In genomic region chr18:74410441-74410992, GRCh38 we compare ENCODE assay signal across 27 cellular contexts. TPM values are rescaled to one million over a fixed set of nuclear protein-coding genes. Genes with fewer than 3 reads are reported as not detected.
"Had no signal": no experiment of that assay in that cellular context is flagged by ENCODE, and none has a peak within 500 bp of the region (broad histone marks: within the 10 kb centered on the region; RNA-seq: fewer than 3 reads in every experiment).

No MANE protein-coding gene starts in this region.

- H3K27ac ChIP-seq: colonic mucosa, esophagus squamous epithelium, gastroesophageal sphincter, left ventricle myocardium inferior, lower lobe of right lung, spleen, thoracic aorta, transverse colon had no signal

- ATAC-seq: gastroesophageal sphincter; lower lobe of right lung; sciatic nerve; stimulated activated memory B cell treated with anti-CD40 and anti-IgM and Interleukin-4, amounts not matched to agents 10 μg/mL and 1 μg/mL and 100 μg/mL, for 72 hours; stimulated activated naive CD8-positive, alpha-beta T cell treated with anti-CD3 and anti-CD28 coated beads, Interleukin-15, amount 100 ng/mL, for 72 hours had no signal

- H3K27ac Mint-ChIP-seq: memory B cell; nephron; stimulated activated memory B cell treated with anti-CD40 and anti-IgM and Interleukin-4, amounts not matched to agents 10 μg/mL and 1 μg/mL and 100 μg/mL, for 72 hours; stimulated activated naive CD8-positive, alpha-beta T cell treated with anti-CD3 and anti-CD28 coated beads, Interleukin-15, amount 100 ng/mL, for 72 hours had no signal

- H3K9me3 Mint-ChIP-seq: memory B cell, nephron had no signal

- H3K27me3 ChIP-seq: colonic mucosa had no signal

- H3K4me1 ChIP-seq: colonic mucosa, esophagus squamous epithelium, gastroesophageal sphincter, left ventricle myocardium inferior, lower lobe of right lung, transverse colon had no signal

- H3K36me3 Mint-ChIP-seq: memory B cell; stimulated activated memory B cell treated with anti-CD40 and anti-IgM and Interleukin-4, amounts not matched to agents 10 μg/mL and 1 μg/mL and 100 μg/mL, for 72 hours had no signal

- H3K4me3 ChIP-seq: colonic mucosa, esophagus squamous epithelium, gastroesophageal sphincter, left ventricle myocardium inferior, lower lobe of right lung, spleen, thoracic aorta, transverse colon had no signal

- H3K36me3 ChIP-seq: colonic mucosa, esophagus squamous epithelium, gastroesophageal sphincter, left ventricle myocardium inferior, lower lobe of right lung, spleen, thoracic aorta, transverse colon had no signal

- H3K27me3 Mint-ChIP-seq: stimulated activated naive CD8-positive, alpha-beta T cell treated with anti-CD3 and anti-CD28 coated beads, Interleukin-15, amount 100 ng/mL, for 72 hours had no signal

- H3K4me3 Mint-ChIP-seq: memory B cell; nephron; stimulated activated memory B cell treated with anti-CD40 and anti-IgM and Interleukin-4, amounts not matched to agents 10 μg/mL and 1 μg/mL and 100 μg/mL, for 72 hours; stimulated activated naive CD8-positive, alpha-beta T cell treated with anti-CD3 and anti-CD28 coated beads, Interleukin-15, amount 100 ng/mL, for 72 hours had no signal

- H3K9me3 ChIP-seq: colonic mucosa, esophagus squamous epithelium, gastroesophageal sphincter, left ventricle myocardium inferior, lower lobe of right lung, spleen, thoracic aorta, transverse colon had no signal

- DNase-seq: colonic mucosa; dermis blood vessel endothelial cell; esophagus squamous epithelium; foreskin fibroblast; glutamatergic neuron; left ventricle myocardium inferior; lower lobe of right lung; midbrain; posterior cingulate gyrus; spleen; stimulated activated CD4-positive, alpha-beta T cell treated with anti-CD3 and anti-CD28 coated beads, Interleukin-15, amount 100 ng/mL, for 24 hours; stimulated activated CD4-positive, alpha-beta T cell treated with anti-CD3 and anti-CD28 coated beads, Interleukin-1b, Interleukin-23, amount 100 ng/mL, for 48 hours; stimulated activated CD4-positive, alpha-beta T cell treated with anti-CD3 and anti-CD28 coated beads, Interleukin-4, amount 100 ng/mL, for 24 hours; stimulated activated naive CD8-positive, alpha-beta T cell treated with anti-CD3 and anti-CD28 coated beads, Interleukin-15, amount 100 ng/mL, for 72 hours; substantia nigra; transverse colon had no signal

RNA-seq across cellular contexts. Expression of gene DIPK1C, which starts 46.6 kb away (rescaled TPM):
- total RNA-seq: dermis blood vessel endothelial cell, epithelial cell of proximal tubule, esophagus squamous epithelium, lower lobe of right lung, osteoblast, pulmonary artery endothelial cell, thoracic aorta, ureter had no signal
- polyA plus RNA-seq: keratinocyte had no signal
